ENCODE assay signal across 29 cellular contexts in genomic region chr2:180261976-180262375, GRCh38.
A peak's percentile ranks its signal among the peaks of the same experiment; 100 is the strongest.
DNase-seq lines count a peak whose midpoint lies in the region; ATAC-seq, FAIRE-seq and TF ChIP-seq lines count a peak whose summit lies in the region.
"Had no signal": no experiment of that assay in that cellular context is flagged by ENCODE, and none has a peak within 500 bp of the region (broad histone marks: within the 10 kb centered on the region; RNA-seq: fewer than 3 reads in every experiment).

No MANE protein-coding gene starts in this region.

- BruUV-seq in K562 (replicated peaks; lab: Mats Ljungman, UMichigan), result no TSS peak

- ATAC-seq in K562, result no peak
- ATAC-seq: A549; CD8-positive, alpha-beta T cell had no signal

- 0% methylated on average over 1 of the region's 1 CpG for WGBS in K562 (ENCODE audit: insufficient coverage, low coverage, missing lambda C conversion rate)

- no peak for TF ChIP-seq CTCF in K562 (IDR thresholded peaks at IDR 0.05 in 2 of 3, conservative IDR thresholded peaks at IDR 0.05 in 1 of 3; ENCODE audit: insufficient read depth in 2 of 3, low read depth in 1 of 3, low read length in 3 of 3)

- CTCF ChIA-PET in K562 (lab: Yijun Ruan, JAX; ENCODE audit: low intra/inter-chr PET ratio), result no interaction called here

- H3K9me3 ChIP-seq in K562 (replicated peaks; ENCODE audit: control insufficient read depth, insufficient read depth, low read depth, low read length), result no peaks in the 10 kb centered on the region
- H3K9me3 ChIP-seq: A549; BE2C; BLaER1; BLaER1 treated with 17β-estradiol and CSF1 and Interleukin-3, amounts not matched to agents 10 nM and 100 nM; Caco-2 had no signal

- FAIRE-seq in K562 (lab: Jason Lieb, UNC), result no peak
- FAIRE-seq: A204.1, A549, D721Med had no signal

- H3K4me1 ChIP-seq in K562 (replicated peaks in 1 of 2; ENCODE audit: control insufficient read depth in 2 of 2, insufficient read depth in 2 of 2, low read length in 2 of 2), result no peaks in the 10 kb centered on the region
- H3K4me1 ChIP-seq: A549, BE2C, BLaER1 had no signal

- no peak for TF ChIP-seq RAD21 in K562 (CRISPR knock-in tag; conservative IDR thresholded peaks at IDR 0.05 in 1 of 2, IDR thresholded peaks at IDR 0.05 in 1 of 2)

- H3K4me3 ChIP-seq in K562, result no peak overlapping the region
- H3K4me3 ChIP-seq: A549; BLaER1; BLaER1 treated with 17β-estradiol and CSF1 and Interleukin-3, amounts not matched to agents 10 nM and 100 nM had no signal

- H3K27me3 ChIP-seq in K562 (ENCODE audit: control insufficient read depth in 2 of 2, insufficient read depth in 2 of 2, low read length in 2 of 2), result no peaks in the 10 kb centered on the region
- H3K27me3 ChIP-seq: BE2C; BLaER1; BLaER1 treated with 17β-estradiol and CSF1 and Interleukin-3, amounts not matched to agents 10 nM and 100 nM had no signal

- H2AFZ ChIP-seq in K562 (ENCODE audit: low read depth, low read length), result no peak overlapping the region

- TF ChIP-seq POLR2A in K562 (conservative IDR thresholded peaks at IDR 0.05), result no peak

- no peak for TF ChIP-seq EP300 in K562 (IDR thresholded peaks at IDR 0.05; ENCODE audit: low read length)

- POLR2A ChIA-PET in K562 (lab: Yijun Ruan, JAX), result no interaction called here

- no peak for DNase-seq in K562 (ENCODE audit: extremely low read depth in 1 of 4, low spot score in 3 of 4)
- no peak for DNase-seq in posterior cingulate gyrus
- DNase-seq: 8988T; ACHN; AML-193; BE2C; C1 segment of cervical spinal cord; Caco-2; Calu3; CD4-positive, alpha-beta memory T cell; CD4-positive, alpha-beta T cell; CD4-positive, CD25-positive, alpha-beta regulatory T cell; CD8-positive, alpha-beta memory T cell; CD8-positive, alpha-beta T cell; COR-L47; DMS 273 treated with DMSO at 0.1 percent for 48 hours; DMS153; DMS53; DMS79; DMS79 treated with DMSO at 0.1 percent for 48 hours; DND-41; EL had no signal

- H3K4me2 ChIP-seq in K562 (ENCODE audit: insufficient read depth, low read length), result no peak overlapping the region
- H3K4me2 ChIP-seq: A549, BLaER1 had no signal

- in situ Hi-C loops in K562 (cut with MboI), result no loop called here

- no peaks in the 10 kb centered on the region for H4K20me1 ChIP-seq in K562 (replicated peaks; ENCODE audit: control insufficient read depth, insufficient read depth, low read length)
- H4K20me1 ChIP-seq: BLaER1; BLaER1 treated with 17β-estradiol and CSF1 and Interleukin-3, amounts not matched to agents 10 nM and 100 nM had no signal

- H3K79me2 ChIP-seq in K562 (ENCODE audit: control insufficient read depth, insufficient read depth, low read length), result no peaks in the 10 kb centered on the region

- no peaks in the 10 kb centered on the region for H3K36me3 ChIP-seq in K562 (ENCODE audit: control insufficient read depth, insufficient read depth, low read length)
- H3K36me3 ChIP-seq: BE2C; BLaER1; BLaER1 treated with 17β-estradiol and CSF1 and Interleukin-3, amounts not matched to agents 10 nM and 100 nM had no signal

- intact Hi-C loops in K562 (cut with micrococcal nuclease), result no loop called here
- intact Hi-C loops in posterior cingulate gyrus (cut with DNase I), result no loop called here

- H3K9ac ChIP-seq in K562 (ENCODE audit: insufficient read depth in 1 of 2, low read depth in 2 of 2, low read length in 2 of 2), result no peak overlapping the region
- H3K9ac ChIP-seq: BLaER1; BLaER1 treated with 17β-estradiol and CSF1 and Interleukin-3, amounts not matched to agents 10 nM and 100 nM had no signal

- H3K9me1 ChIP-seq in K562 (ENCODE audit: control insufficient read depth, insufficient read depth, low read length), result no peaks in the 10 kb centered on the region

- H3K27ac ChIP-seq in K562 (ENCODE audit: extremely low read depth, low read depth, low read length), result no peak overlapping the region
- H3K27ac ChIP-seq: 22Rv1; A549; BLaER1; BLaER1 treated with 17β-estradiol and CSF1 and Interleukin-3, amounts not matched to agents 10 nM and 100 nM; C4-2B had no signal

TF ChIP-seq in K562, 482 proteins besides CTCF, POLR2A, EP300 and RAD21:
- TF ChIP-seq ZNF583 (CRISPR knock-in tag; IDR thresholded peaks at IDR 0.05) (peak; percentile 92; the same call in 1 of the 2 replicates), FOXA1 (IDR thresholded peaks at IDR 0.05; ENCODE audit: borderline replicate concordance) (no peak), TEAD1 (CRISPR knock-in tag; IDR thresholded peaks at IDR 0.05) (no peak), RBM17 (IDR thresholded peaks at IDR 0.05; ENCODE audit: borderline replicate concordance, low read depth, low read length) (no peak), ZNF280B (CRISPR knock-in tag; IDR thresholded peaks at IDR 0.05) (no peak), EP400 (IDR thresholded peaks at IDR 0.05) (no peak)
